1 cellular context compared by ENCODE assay signal in genomic region chr17:8056976-8057625, GRCh38.
TF ChIP-seq lines count a peak whose summit lies in the region.

No MANE protein-coding gene starts in this region.

TF ChIP-seq in GM23338, 12 proteins besides CTCF, POLR2A, EP300 and RAD21 (continued from another document):
- TF ChIP-seq REST (IDR thresholded peaks at IDR 0.05; ENCODE audit: unreplicated experiment) (no peak), NANOG (IDR thresholded peaks at IDR 0.05; ENCODE audit: borderline replicate concordance) (no peak), EZH2 (IDR thresholded peaks at IDR 0.05; ENCODE audit: low read depth, unreplicated experiment) (no peak), EZH2phosphoT487 (IDR thresholded peaks at IDR 0.05; ENCODE audit: unreplicated experiment) (no peak), ZNF331 (CRISPR knock-in tag; IDR thresholded peaks at IDR 0.05; ENCODE audit: low read depth) (no peak), JUNB (IDR thresholded peaks at IDR 0.05; ENCODE audit: unreplicated experiment) (no peak)
